ENCODE assay signal across 21 cellular contexts in the genomic region with DNA sequence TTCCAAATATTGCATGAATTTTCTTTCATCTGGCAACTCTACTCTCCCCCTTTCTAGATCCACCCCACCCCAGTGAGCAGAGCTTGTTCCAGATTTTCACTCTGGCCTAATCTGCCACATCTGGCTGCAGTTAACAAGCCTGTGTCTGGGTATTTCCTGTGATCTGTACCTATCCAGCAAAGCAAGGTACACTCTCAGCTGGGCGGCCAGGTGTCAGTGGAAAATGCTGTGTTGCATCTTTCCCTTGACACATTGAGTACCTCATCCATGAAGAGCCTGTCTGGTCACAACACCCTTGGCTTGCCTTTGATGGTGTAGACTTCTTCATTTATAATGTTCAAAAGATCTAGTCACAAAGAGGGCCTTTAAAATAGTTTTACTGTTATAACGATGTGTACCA. TPM values are rescaled to one million over a fixed set of nuclear protein-coding genes. Genes with fewer than 3 reads are reported as not detected.
A peak's percentile ranks its signal among the peaks of the same experiment; 100 is the strongest.
DNase-seq lines count a peak whose midpoint lies in the region; FAIRE-seq and TF ChIP-seq lines count a peak whose summit lies in the region.
"Had no signal": no experiment of that assay in that cellular context is flagged by ENCODE, and none has a peak within 500 bp of the region (broad histone marks: within the 10 kb centered on the region; RNA-seq: fewer than 3 reads in every experiment).

No MANE protein-coding gene starts in this region.

- intact Hi-C loops in PC-9 (cut with micrococcal nuclease; ENCODE audit: unreplicated experiment): no loop called here

- no peak overlapping the region for H3K27ac ChIP-seq in HEK293 (ENCODE audit: extremely low read depth, low read depth, low read length)
- H3K27ac ChIP-seq in parathyroid adenoma: peak overlapping the region; percentile 16
- no peak overlapping the region for H3K27ac ChIP-seq in PC-9

- H3K4me3 ChIP-seq in HEK293 (ENCODE audit: low read depth, low read length): no peak overlapping the region
- H3K4me3 ChIP-seq in parathyroid adenoma (ENCODE audit: low read depth, low read length): no peak overlapping the region
- H3K4me3 ChIP-seq in PC-9: no peak overlapping the region

- peak overlapping the region; percentile 48 for H3K4me2 ChIP-seq in parathyroid adenoma (ENCODE audit: low read length)
- H3K4me2 ChIP-seq in PC-9: no peak overlapping the region

- no peaks in the 10 kb centered on the region for H3K36me3 ChIP-seq in HEK293 (ENCODE audit: control insufficient read depth in 2 of 2, insufficient read depth in 1 of 2, low read length in 2 of 2)
- no peaks in the 10 kb centered on the region for H3K36me3 ChIP-seq in parathyroid adenoma (ENCODE audit: control insufficient read depth, insufficient read depth, low read length)
- H3K36me3 ChIP-seq in PC-9 (ENCODE audit: low read depth): no peaks in the 10 kb centered on the region
- H3K36me3 ChIP-seq: BE2C had no signal

- no peaks in the 10 kb centered on the region for H3F3A ChIP-seq in PC-9 (ENCODE audit: insufficient read depth, low read depth)

- CTCF ChIA-PET in HEK293 (lab: Yijun Ruan, JAX) (interaction anchor here (2.0 to 4.2 kb wide), 2 partner anchors 9 to 128 kb away, joined by 5 to 29 read pairs; no protein-coding TSS in a partner anchor), PC-9 (lab: Charles Lee) (interaction anchor here (1.0 kb wide), 1 partner anchor 150 kb away, joined by 4 read pairs; no protein-coding TSS in a partner anchor)

- H3K27me3 ChIP-seq in parathyroid adenoma (ENCODE audit: control insufficient read depth, insufficient read depth, low read length) (no peaks in the 10 kb centered on the region), PC-9 (ENCODE audit: insufficient read depth, low read depth) (no peaks in the 10 kb centered on the region)
- H3K27me3 ChIP-seq: BE2C had no signal

- FAIRE-seq in HTR-8/SVneo (lab: Jason Lieb, UNC): peak; percentile 20
- FAIRE-seq: A204.1, GM12892, GM18507 had no signal

- no peak overlapping the region for H3K9ac ChIP-seq in parathyroid adenoma

- no TSS peak for BruUV-seq in PC-9 (replicated peaks; lab: Mats Ljungman, UMichigan)

- DNase-seq in HTR-8/SVneo (ENCODE audit: insufficient read length, low spot score) (no peak), RPMI8226 (peak; percentile 82), PC-9 (no peak), NCI-H345 treated with DMSO at 0.1 percent for 48 hours (lab: John Stamatoyannopoulos, UW; ENCODE audit: unreplicated experiment) (no peak), mesenteric fat pad (ENCODE audit: low spot score) (no peak)
- DNase-seq: ACHN; BE2C; C1 segment of cervical spinal cord; CD4-positive, CD25-positive, alpha-beta regulatory T cell; CD8-positive, alpha-beta memory T cell; COR-L47; DMS 273 treated with DMSO at 0.1 percent for 48 hours; DMS79; GDM1; GOT3; H7 had no signal

- H3K4me1 ChIP-seq in HEK293 (ENCODE audit: control insufficient read depth, insufficient read depth, low read length): no peaks in the 10 kb centered on the region
- H3K4me1 ChIP-seq in parathyroid adenoma: peaks cover 24% of the 10 kb centered on the region
- peaks cover 6% of the 10 kb centered on the region; the same call in 1 of the 2 replicates for H3K4me1 ChIP-seq in PC-9 (replicated peaks; ENCODE audit: insufficient read depth)
- H3K4me1 ChIP-seq: BE2C had no signal

- H2AFZ ChIP-seq in parathyroid adenoma (peak overlapping the region; percentile 40), PC-9 (no peak overlapping the region)

- TF ChIP-seq CTCF in HEK293 (tag by site-specific recombination; IDR thresholded peaks at IDR 0.05): no peak
- no peak for TF ChIP-seq CTCF in parathyroid adenoma (IDR thresholded peaks at IDR 0.05)
- TF ChIP-seq CTCF in PC-9 (conservative IDR thresholded peaks at IDR 0.05): no peak

- POLR2A ChIA-PET in HEK293 (lab: Yijun Ruan, JAX): no interaction called here
- POLR2A ChIA-PET in PC-9 (lab: Charles Lee; ENCODE audit: unreplicated experiment): interaction anchor here (0.5 kb wide), 1 partner anchor 265 kb away, joined by 6 read pairs; no protein-coding TSS in a partner anchor

- H3K9me2 ChIP-seq in PC-9 (ENCODE audit: insufficient read depth): no peaks in the 10 kb centered on the region

- H4K20me1 ChIP-seq in PC-9 (ENCODE audit: insufficient read depth): no peaks in the 10 kb centered on the region

- H3K9me3 ChIP-seq in HEK293 (ENCODE audit: control insufficient read depth, insufficient read depth, low read depth, low read length) (no peaks in the 10 kb centered on the region), parathyroid adenoma (ENCODE audit: control insufficient read depth, low read length) (no peaks in the 10 kb centered on the region), PC-9 (ENCODE audit: insufficient read depth, low read depth) (no peaks in the 10 kb centered on the region)
- H3K9me3 ChIP-seq: BE2C had no signal

- H3K79me2 ChIP-seq in parathyroid adenoma: no peaks in the 10 kb centered on the region
- H3K79me2 ChIP-seq in PC-9 (ENCODE audit: low read depth): no peaks in the 10 kb centered on the region

TF ChIP-seq in HEK293, 187 proteins besides CTCF, POLR2A, EP300 and RAD21:
- TF ChIP-seq ZNF266 (tag by site-specific recombination; IDR thresholded peaks at IDR 0.05; ENCODE audit: low read depth) (no peak), ZBTB17 (tag by site-specific recombination; IDR thresholded peaks at IDR 0.05) (0 out of 2 replicates have a peak, but pooled peaks have one; percentile 38), ZNF707 (tag by site-specific recombination; IDR thresholded peaks at IDR 0.05) (no peak), ZNF138 (tag by site-specific recombination; IDR thresholded peaks at IDR 0.05; ENCODE audit: borderline replicate concordance) (no peak), ZIC2 (tag by site-specific recombination; IDR thresholded peaks at IDR 0.05) (no peak)
- TF ChIP-seq, protein P1, sequence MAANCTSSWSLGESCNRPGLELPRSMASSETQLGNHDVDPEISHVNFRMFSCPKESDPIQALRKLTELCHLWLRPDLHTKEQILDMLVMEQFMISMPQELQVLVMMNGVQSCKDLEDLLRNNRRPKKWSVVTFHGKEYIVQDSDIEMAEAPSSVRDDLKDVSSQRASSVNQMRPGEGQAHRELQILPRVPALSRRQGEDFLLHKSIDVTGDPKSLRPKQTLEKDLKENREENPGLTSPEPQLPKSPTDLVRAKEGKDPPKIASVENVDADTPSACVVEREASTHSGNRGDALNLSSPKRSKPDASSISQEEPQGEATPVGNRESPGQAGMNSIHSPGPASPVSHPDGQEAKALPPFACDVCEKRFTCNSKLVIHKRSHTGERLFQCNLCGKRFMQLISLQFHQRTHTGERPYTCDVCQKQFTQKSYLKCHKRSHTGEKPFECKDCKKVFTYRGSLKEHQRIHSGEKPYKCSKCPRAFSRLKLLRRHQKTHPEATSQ (tag by site-specific recombination; IDR thresholded peaks at IDR 0.05): no peak

RNA-seq across cellular contexts. Expression of a gene that starts 6.1 kb away (rescaled TPM):
- 0.13 and 0.18 TPM in 2 replicates for total RNA-seq in PC-9 (2021)
- total RNA-seq in mesenteric fat pad: 1.7 TPM
- total RNA-seq: CD4-positive, CD25-positive, alpha-beta regulatory T cell; CD8-positive, alpha-beta memory T cell had no signal
